ENCODE assay signal across 1 cellular context in the genomic region with DNA sequence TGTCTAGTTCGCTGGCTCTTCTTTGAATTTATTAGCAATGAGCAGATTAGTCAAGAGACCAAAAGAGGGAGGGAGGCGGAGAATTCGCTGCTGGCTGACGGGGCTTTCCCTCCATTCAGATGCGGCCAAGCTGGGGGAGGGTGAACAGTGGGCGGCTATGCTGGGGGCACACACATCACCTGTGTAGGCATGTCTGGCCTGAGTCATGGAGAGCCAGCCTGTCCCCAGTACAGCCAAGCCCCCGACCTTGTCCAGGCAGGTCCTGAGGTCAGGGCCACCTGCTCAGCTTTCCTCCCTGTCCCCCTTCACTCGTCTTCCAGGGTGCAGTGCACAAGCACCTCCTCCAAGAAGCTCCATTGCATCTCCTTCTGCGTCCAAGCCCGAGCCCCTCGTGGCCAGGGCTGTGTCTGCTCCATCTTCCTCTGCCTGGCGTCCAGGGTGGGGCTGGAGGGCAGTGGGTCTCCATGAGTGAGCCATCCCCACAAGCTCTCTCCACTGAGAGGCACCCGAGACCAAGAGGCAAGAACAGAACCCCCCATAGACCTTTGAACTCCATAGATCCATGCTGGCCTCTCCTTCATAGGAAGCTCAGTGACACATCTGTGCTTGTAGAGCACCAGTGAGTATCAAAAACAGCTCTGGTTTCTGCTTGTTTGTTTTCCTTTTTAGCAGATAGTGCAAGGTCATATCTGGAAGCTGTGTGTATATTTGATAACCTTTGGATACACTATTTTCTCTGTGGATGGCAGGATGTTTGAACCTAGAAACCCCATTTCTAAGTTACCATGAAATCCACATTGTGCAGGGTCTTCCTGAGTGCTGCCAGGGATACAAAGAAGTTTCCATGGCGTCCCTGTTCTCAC.
TF ChIP-seq lines count a peak whose summit lies in the region.

No MANE protein-coding gene starts in this region.

TF ChIP-seq in HepG2, 621 proteins besides CTCF, POLR2A, EP300 and RAD21 (continued from another document and continues in another):
- TF ChIP-seq, protein P1, sequence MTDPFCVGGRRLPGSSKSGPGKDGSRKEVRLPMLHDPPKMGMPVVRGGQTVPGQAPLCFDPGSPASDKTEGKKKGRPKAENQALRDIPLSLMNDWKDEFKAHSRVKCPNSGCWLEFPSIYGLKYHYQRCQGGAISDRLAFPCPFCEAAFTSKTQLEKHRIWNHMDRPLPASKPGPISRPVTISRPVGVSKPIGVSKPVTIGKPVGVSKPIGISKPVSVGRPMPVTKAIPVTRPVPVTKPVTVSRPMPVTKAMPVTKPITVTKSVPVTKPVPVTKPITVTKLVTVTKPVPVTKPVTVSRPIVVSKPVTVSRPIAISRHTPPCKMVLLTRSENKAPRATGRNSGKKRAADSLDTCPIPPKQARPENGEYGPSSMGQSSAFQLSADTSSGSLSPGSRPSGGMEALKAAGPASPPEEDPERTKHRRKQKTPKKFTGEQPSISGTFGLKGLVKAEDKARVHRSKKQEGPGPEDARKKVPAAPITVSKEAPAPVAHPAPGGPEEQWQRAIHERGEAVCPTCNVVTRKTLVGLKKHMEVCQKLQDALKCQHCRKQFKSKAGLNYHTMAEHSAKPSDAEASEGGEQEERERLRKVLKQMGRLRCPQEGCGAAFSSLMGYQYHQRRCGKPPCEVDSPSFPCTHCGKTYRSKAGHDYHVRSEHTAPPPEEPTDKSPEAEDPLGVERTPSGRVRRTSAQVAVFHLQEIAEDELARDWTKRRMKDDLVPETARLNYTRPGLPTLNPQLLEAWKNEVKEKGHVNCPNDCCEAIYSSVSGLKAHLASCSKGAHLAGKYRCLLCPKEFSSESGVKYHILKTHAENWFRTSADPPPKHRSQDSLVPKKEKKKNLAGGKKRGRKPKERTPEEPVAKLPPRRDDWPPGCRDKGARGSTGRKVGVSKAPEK (CRISPR knock-in tag; IDR thresholded peaks at IDR 0.05; ENCODE audit: borderline replicate concordance) = no peak
- TF ChIP-seq, protein P2, sequence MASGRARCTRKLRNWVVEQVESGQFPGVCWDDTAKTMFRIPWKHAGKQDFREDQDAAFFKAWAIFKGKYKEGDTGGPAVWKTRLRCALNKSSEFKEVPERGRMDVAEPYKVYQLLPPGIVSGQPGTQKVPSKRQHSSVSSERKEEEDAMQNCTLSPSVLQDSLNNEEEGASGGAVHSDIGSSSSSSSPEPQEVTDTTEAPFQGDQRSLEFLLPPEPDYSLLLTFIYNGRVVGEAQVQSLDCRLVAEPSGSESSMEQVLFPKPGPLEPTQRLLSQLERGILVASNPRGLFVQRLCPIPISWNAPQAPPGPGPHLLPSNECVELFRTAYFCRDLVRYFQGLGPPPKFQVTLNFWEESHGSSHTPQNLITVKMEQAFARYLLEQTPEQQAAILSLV (CRISPR knock-in tag; IDR thresholded peaks at IDR 0.05; ENCODE audit: borderline replicate concordance) = 0 out of 2 replicates have a peak, but pooled peaks have one; percentile 32
- TF ChIP-seq, protein P3, sequence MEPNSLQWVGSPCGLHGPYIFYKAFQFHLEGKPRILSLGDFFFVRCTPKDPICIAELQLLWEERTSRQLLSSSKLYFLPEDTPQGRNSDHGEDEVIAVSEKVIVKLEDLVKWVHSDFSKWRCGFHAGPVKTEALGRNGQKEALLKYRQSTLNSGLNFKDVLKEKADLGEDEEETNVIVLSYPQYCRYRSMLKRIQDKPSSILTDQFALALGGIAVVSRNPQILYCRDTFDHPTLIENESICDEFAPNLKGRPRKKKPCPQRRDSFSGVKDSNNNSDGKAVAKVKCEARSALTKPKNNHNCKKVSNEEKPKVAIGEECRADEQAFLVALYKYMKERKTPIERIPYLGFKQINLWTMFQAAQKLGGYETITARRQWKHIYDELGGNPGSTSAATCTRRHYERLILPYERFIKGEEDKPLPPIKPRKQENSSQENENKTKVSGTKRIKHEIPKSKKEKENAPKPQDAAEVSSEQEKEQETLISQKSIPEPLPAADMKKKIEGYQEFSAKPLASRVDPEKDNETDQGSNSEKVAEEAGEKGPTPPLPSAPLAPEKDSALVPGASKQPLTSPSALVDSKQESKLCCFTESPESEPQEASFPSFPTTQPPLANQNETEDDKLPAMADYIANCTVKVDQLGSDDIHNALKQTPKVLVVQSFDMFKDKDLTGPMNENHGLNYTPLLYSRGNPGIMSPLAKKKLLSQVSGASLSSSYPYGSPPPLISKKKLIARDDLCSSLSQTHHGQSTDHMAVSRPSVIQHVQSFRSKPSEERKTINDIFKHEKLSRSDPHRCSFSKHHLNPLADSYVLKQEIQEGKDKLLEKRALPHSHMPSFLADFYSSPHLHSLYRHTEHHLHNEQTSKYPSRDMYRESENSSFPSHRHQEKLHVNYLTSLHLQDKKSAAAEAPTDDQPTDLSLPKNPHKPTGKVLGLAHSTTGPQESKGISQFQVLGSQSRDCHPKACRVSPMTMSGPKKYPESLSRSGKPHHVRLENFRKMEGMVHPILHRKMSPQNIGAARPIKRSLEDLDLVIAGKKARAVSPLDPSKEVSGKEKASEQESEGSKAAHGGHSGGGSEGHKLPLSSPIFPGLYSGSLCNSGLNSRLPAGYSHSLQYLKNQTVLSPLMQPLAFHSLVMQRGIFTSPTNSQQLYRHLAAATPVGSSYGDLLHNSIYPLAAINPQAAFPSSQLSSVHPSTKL (CRISPR knock-in tag; IDR thresholded peaks at IDR 0.05) = peak; percentile 68; the same call in 1 of the 2 replicates
- TF ChIP-seq KDM1A (CRISPR knock-in tag; IDR thresholded peaks at IDR 0.05) (no peak; the same call in 1 of the 2 replicates), RXRB (CRISPR knock-in tag; IDR thresholded peaks at IDR 0.05; ENCODE audit: borderline replicate concordance) (peak; percentile 88), KAT2B (IDR thresholded peaks at IDR 0.05; ENCODE audit: borderline replicate concordance, low read depth, low read length) (no peak), ELF4 (CRISPR knock-in tag; IDR thresholded peaks at IDR 0.05; ENCODE audit: borderline replicate concordance) (no peak), RNF2 (conservative IDR thresholded peaks at IDR 0.05; ENCODE audit: low read depth) (no peak), GZF1 (CRISPR knock-in tag; IDR thresholded peaks at IDR 0.05) (no peak), ZBTB7B (CRISPR knock-in tag; IDR thresholded peaks at IDR 0.05) (peak; percentile 84; the same call in 1 of the 2 replicates), ZNF569 (CRISPR knock-in tag; IDR thresholded peaks at IDR 0.05; ENCODE audit: borderline replicate concordance) (no peak), SALL2 (CRISPR knock-in tag; IDR thresholded peaks at IDR 0.05) (no peak), MYC (CRISPR knock-in tag; IDR thresholded peaks at IDR 0.05; ENCODE audit: borderline replicate concordance) (peak; percentile 18; the same call in 1 of the 2 replicates), ZNF709 (CRISPR knock-in tag; IDR thresholded peaks at IDR 0.05) (no peak), KMT2B (CRISPR knock-in tag; IDR thresholded peaks at IDR 0.05) (peak; percentile 20; the same call in 1 of the 2 replicates), ISX (CRISPR knock-in tag; conservative IDR thresholded peaks at IDR 0.05) (no peak), NCOA1 (CRISPR knock-in tag; IDR thresholded peaks at IDR 0.05) (no peak), FLYWCH1 (CRISPR knock-in tag; IDR thresholded peaks at IDR 0.05) (no peak), GATAD1 (CRISPR knock-in tag; IDR thresholded peaks at IDR 0.05) (0 out of 2 replicates have a peak, but pooled peaks have one; percentile 12), ZNF263 (CRISPR knock-in tag; IDR thresholded peaks at IDR 0.05) (no peak; the same call in 1 of the 2 replicates), NCOA2 (CRISPR knock-in tag; IDR thresholded peaks at IDR 0.05) (peak; percentile 97), NR2F2 (IDR thresholded peaks at IDR 0.05; ENCODE audit: borderline replicate concordance, low read depth) (peak; percentile 88), ZNF121 (CRISPR knock-in tag; IDR thresholded peaks at IDR 0.05) (no peak), ZBTB7A (CRISPR knock-in tag; IDR thresholded peaks at IDR 0.05) (peak; percentile 53; the same call in 1 of the 2 replicates), IRX3 (CRISPR knock-in tag; IDR thresholded peaks at IDR 0.05; ENCODE audit: borderline replicate concordance, low read depth) (no peak), ZSCAN30 (CRISPR knock-in tag; IDR thresholded peaks at IDR 0.05) (no peak), TEAD3 (CRISPR knock-in tag; optimal IDR thresholded peaks at IDR 0.05; ENCODE audit: borderline replicate concordance) (no peak)
- TF ChIP-seq, protein P4, sequence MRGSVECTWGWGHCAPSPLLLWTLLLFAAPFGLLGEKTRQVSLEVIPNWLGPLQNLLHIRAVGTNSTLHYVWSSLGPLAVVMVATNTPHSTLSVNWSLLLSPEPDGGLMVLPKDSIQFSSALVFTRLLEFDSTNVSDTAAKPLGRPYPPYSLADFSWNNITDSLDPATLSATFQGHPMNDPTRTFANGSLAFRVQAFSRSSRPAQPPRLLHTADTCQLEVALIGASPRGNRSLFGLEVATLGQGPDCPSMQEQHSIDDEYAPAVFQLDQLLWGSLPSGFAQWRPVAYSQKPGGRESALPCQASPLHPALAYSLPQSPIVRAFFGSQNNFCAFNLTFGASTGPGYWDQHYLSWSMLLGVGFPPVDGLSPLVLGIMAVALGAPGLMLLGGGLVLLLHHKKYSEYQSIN (CRISPR knock-in tag; IDR thresholded peaks at IDR 0.05; ENCODE audit: borderline replicate concordance) = no peak
- TF ChIP-seq, protein P5, sequence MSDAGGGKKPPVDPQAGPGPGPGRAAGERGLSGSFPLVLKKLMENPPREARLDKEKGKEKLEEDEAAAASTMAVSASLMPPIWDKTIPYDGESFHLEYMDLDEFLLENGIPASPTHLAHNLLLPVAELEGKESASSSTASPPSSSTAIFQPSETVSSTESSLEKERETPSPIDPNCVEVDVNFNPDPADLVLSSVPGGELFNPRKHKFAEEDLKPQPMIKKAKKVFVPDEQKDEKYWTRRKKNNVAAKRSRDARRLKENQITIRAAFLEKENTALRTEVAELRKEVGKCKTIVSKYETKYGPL (CRISPR knock-in tag; IDR thresholded peaks at IDR 0.05) = no peak
- TF ChIP-seq, protein P6, sequence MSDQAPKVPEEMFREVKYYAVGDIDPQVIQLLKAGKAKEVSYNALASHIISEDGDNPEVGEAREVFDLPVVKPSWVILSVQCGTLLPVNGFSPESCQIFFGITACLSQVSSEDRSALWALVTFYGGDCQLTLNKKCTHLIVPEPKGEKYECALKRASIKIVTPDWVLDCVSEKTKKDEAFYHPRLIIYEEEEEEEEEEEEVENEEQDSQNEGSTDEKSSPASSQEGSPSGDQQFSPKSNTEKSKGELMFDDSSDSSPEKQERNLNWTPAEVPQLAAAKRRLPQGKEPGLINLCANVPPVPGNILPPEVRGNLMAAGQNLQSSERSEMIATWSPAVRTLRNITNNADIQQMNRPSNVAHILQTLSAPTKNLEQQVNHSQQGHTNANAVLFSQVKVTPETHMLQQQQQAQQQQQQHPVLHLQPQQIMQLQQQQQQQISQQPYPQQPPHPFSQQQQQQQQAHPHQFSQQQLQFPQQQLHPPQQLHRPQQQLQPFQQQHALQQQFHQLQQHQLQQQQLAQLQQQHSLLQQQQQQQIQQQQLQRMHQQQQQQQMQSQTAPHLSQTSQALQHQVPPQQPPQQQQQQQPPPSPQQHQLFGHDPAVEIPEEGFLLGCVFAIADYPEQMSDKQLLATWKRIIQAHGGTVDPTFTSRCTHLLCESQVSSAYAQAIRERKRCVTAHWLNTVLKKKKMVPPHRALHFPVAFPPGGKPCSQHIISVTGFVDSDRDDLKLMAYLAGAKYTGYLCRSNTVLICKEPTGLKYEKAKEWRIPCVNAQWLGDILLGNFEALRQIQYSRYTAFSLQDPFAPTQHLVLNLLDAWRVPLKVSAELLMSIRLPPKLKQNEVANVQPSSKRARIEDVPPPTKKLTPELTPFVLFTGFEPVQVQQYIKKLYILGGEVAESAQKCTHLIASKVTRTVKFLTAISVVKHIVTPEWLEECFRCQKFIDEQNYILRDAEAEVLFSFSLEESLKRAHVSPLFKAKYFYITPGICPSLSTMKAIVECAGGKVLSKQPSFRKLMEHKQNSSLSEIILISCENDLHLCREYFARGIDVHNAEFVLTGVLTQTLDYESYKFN (CRISPR knock-in tag; conservative IDR thresholded peaks at IDR 0.05) = peak; percentile 98
- TF ChIP-seq, protein P7, sequence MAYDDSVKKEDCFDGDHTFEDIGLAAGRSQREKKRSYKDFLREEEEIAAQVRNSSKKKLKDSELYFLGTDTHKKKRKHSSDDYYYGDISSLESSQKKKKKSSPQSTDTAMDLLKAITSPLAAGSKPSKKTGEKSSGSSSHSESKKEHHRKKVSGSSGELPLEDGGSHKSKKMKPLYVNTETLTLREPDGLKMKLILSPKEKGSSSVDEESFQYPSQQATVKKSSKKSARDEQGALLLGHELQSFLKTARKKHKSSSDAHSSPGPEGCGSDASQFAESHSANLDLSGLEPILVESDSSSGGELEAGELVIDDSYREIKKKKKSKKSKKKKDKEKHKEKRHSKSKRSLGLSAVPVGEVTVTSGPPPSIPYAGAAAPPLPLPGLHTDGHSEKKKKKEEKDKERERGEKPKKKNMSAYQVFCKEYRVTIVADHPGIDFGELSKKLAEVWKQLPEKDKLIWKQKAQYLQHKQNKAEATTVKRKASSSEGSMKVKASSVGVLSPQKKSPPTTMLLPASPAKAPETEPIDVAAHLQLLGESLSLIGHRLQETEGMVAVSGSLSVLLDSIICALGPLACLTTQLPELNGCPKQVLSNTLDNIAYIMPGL (CRISPR knock-in tag; IDR thresholded peaks at IDR 0.05; ENCODE audit: borderline replicate concordance in 1 of 2, low read depth in 1 of 2) = no peak; a peak in 2 of 4 replicates
- TF ChIP-seq, protein P8, sequence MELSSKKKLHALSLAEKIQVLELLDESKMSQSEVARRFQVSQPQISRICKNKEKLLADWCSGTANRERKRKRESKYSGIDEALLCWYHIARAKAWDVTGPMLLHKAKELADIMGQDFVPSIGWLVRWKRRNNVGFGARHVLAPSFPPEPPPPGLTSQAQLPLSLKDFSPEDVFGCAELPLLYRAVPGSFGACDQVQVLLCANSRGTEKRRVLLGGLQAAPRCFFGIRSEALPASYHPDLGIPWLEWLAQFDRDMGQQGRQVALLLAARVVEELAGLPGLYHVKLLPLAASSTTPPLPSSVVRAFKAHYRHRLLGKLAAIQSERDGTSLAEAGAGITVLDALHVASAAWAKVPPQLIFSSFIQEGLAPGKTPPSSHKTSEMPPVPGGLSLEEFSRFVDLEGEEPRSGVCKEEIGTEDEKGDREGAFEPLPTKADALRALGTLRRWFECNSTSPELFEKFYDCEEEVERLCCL (CRISPR knock-in tag; IDR thresholded peaks at IDR 0.05; ENCODE audit: borderline replicate concordance) = no peak
